Comparison of ENCODE assay signal across 8 cellular contexts in genomic region chr6:131182991-131183425, GRCh38. TPM values are rescaled to one million over a fixed set of nuclear protein-coding genes. Genes with fewer than 3 reads are reported as not detected.
DNase-seq lines count a peak whose midpoint lies in the region; ATAC-seq, FAIRE-seq and TF ChIP-seq lines count a peak whose summit lies in the region.

No MANE protein-coding gene starts in this region.

- POLR2A ChIA-PET in CD4-positive, alpha-beta memory T cell (lab: Charles Lee; ENCODE audit: partially characterized antibody) = interaction anchor here (1.0 to 2.6 kb wide), 11 partner anchors 11 to 447 kb away, joined by 3 to 36 read pairs (median 4); no protein-coding TSS in a partner anchor
- POLR2A ChIA-PET in GM12878 (lab: Charles Lee) = no interaction called here

- no peaks in the 10 kb centered on the region for H3K79me2 ChIP-seq in GM12878 (ENCODE audit: control insufficient read depth, insufficient read depth, low read length)

- peaks cover 6 to 18% (median 11%) of the 10 kb centered on the region in 4 donors for H3K4me1 Mint-ChIP-seq in CD4-positive, alpha-beta memory T cell

- no peaks in the 10 kb centered on the region for H3K27me3 ChIP-seq in CD4-positive, alpha-beta memory T cell (ENCODE audit: insufficient read depth, low read length)
- no peaks in the 10 kb centered on the region for H3K27me3 ChIP-seq in GM12878 (replicated peaks in 1 of 2; ENCODE audit: control insufficient read depth in 2 of 2, insufficient read depth in 2 of 2, low read length in 1 of 2)
- no peaks in the 10 kb centered on the region for H3K27me3 ChIP-seq in liver (ENCODE audit: control insufficient read depth in 4 of 4, insufficient read depth in 4 of 4, low read length in 3 of 4)
- H3K27me3 ChIP-seq in gastrocnemius medialis = no peaks in the 10 kb centered on the region

- H3K9ac ChIP-seq in GM12878 (ENCODE audit: control insufficient read depth, insufficient read depth, low read length) (no peak overlapping the region), liver (ENCODE audit: low read depth in 1 of 2, low read length in 2 of 2) (no peak overlapping the region)

- in situ Hi-C loops in GM12878 (cut with MboI) = no loop called here
- in situ Hi-C loops in gastrocnemius medialis (cut with MboI; ENCODE audit: low sequenced_read_pairs in 4 of 4) = no loop called here

- peaks cover 4 to 20% of the 10 kb centered on the region in 2 donors for H3K36me3 Mint-ChIP-seq in CD4-positive, alpha-beta memory T cell

- H3K4me3 Mint-ChIP-seq in CD4-positive, alpha-beta memory T cell = peak overlapping the region in 7 of 8 donors; percentile 52 to 90 (median 69)

- SMC1A ChIA-PET in GM12878 (lab: Charles Lee; ENCODE audit: uncharacterized antibody, unreplicated experiment) = interaction anchor here (0.8 to 1.7 kb wide), 6 partner anchors 11 to 445 kb away, joined by 3 to 5 read pairs (median 4); partner anchors contain the start of gene MED23

- TF ChIP-seq RAD21 in GM12878 (IDR thresholded peaks at IDR 0.05; ENCODE audit: insufficient read depth, low read depth, low read length) (peak; percentile 39), liver (IDR thresholded peaks at IDR 0.05) (peak; percentile 54 to 62)

- peak; percentile 57 for FAIRE-seq in GM12878 (lab: Jason Lieb, UNC)

- TF ChIP-seq POLR2A in GM12878 (IDR thresholded peaks at IDR 0.05; ENCODE audit: low read depth, low read length) = no peak
- TF ChIP-seq POLR2A in gastrocnemius medialis (IDR thresholded peaks at IDR 0.05) = no peak

- no peak overlapping the region for H2AFZ ChIP-seq in GM12878 (ENCODE audit: control insufficient read depth, low read depth, low read length)

- ATAC-seq in GM21390 (IDR thresholded peaks at IDR 0.05; ENCODE audit: unreplicated experiment) = peak; percentile 64
- peak; percentile 66 for ATAC-seq in GM12878
- no peak for ATAC-seq in gastrocnemius medialis

- CTCF ChIA-PET in CD4-positive, alpha-beta memory T cell (lab: Charles Lee; ENCODE audit: partially characterized antibody) = interaction anchor here (0.7 to 11.2 kb wide), 34 partner anchors 8 to 445 kb away, joined by 3 to 220 read pairs (median 5); partner anchors contain the start of genes EPB41L2 and MED23
- CTCF ChIA-PET in GM12878 (lab: Yijun Ruan, JAX) = interaction anchor here (0.6 to 4.0 kb wide), 6 partner anchors 22 to 868 kb away, joined by 3 to 25 read pairs (median 3); no protein-coding TSS in a partner anchor

- peak overlapping the region in 1 of 2 donors; percentile 36 for H3K4me3 ChIP-seq in CD4-positive, alpha-beta memory T cell (ENCODE audit: low read length in 2 of 2)
- H3K4me3 ChIP-seq in GM12878 (no peak overlapping the region), liver (ENCODE audit: low read depth in 1 of 3, low read length in 3 of 3) (no peak overlapping the region), gastrocnemius medialis (no peak overlapping the region)

- 18% methylated on average over 5 of the region's 5 CpGs for WGBS in GM12878 (ENCODE audit: insufficient coverage, insufficient replicate concordance, low lambda C conversion rate, missing lambda C conversion rate)
- WGBS in liver = 51% methylated on average over 5 of the region's 5 CpGs

- no peaks in the 10 kb centered on the region for H3K36me3 ChIP-seq in CD4-positive, alpha-beta memory T cell (ENCODE audit: insufficient read depth, low read length)
- no peaks in the 10 kb centered on the region for H3K36me3 ChIP-seq in GM12878 (ENCODE audit: control insufficient read depth in 2 of 2, insufficient read depth in 2 of 2, low read length in 1 of 2)
- peaks cover 0 to 13% (median 0%) of the 10 kb centered on the region in 4 donors for H3K36me3 ChIP-seq in liver (ENCODE audit: control insufficient read depth in 4 of 4, insufficient read depth in 3 of 4, low read depth in 1 of 4, low read length in 3 of 4)
- peaks cover 0 to 6% of the 10 kb centered on the region in 2 donors for H3K36me3 ChIP-seq in gastrocnemius medialis

- DNase-seq in CD4-positive, alpha-beta memory T cell = peak; percentile 43 to 57 (median 53)
- DNase-seq in NOMO-1 treated with DMSO at 0.1 percent for 48 hours (lab: John Stamatoyannopoulos, UW; ENCODE audit: unreplicated experiment) = peak; percentile 40
- no peak for DNase-seq in GM12878 (ENCODE audit: low read depth, low spot score)
- DNase-seq in NCI-H345 (lab: John Stamatoyannopoulos, UW) = no peak
- DNase-seq in gastrocnemius medialis = no peak
- DNase-seq in epidermal melanocyte (ENCODE audit: insufficient read length, low spot score) = no peak

- H4K20me1 ChIP-seq in GM12878 (ENCODE audit: control insufficient read depth, insufficient read depth) = no peaks in the 10 kb centered on the region

- H3K9me3 ChIP-seq in CD4-positive, alpha-beta memory T cell (ENCODE audit: control insufficient read depth in 1 of 2, low read length in 2 of 2) = no peaks in the 10 kb centered on the region
- H3K9me3 ChIP-seq in GM12878 (replicated peaks; ENCODE audit: control insufficient read depth, insufficient read depth, low read length) = no peaks in the 10 kb centered on the region
- H3K9me3 ChIP-seq in liver (ENCODE audit: control insufficient read depth in 4 of 4, low read length in 3 of 4) = no peaks in the 10 kb centered on the region
- H3K9me3 ChIP-seq in gastrocnemius medialis = no peaks in the 10 kb centered on the region

- RAD21 ChIA-PET in GM12878 (lab: Charles Lee; ENCODE audit: unreplicated experiment) = interaction anchor here (1.2 kb wide), 1 partner anchor 351 kb away, joined by 3 read pairs; no protein-coding TSS in a partner anchor

- H3K27ac Mint-ChIP-seq in CD4-positive, alpha-beta memory T cell = peak overlapping the region; percentile 25 to 96 (median 88)

- no peak overlapping the region for H3K4me2 ChIP-seq in GM12878 (ENCODE audit: control insufficient read depth, insufficient read depth)

- intact Hi-C loops in CD4-positive, alpha-beta memory T cell (cut with micrococcal nuclease) = loop anchor here (1.0 kb wide), 4 partner anchors 16 to 445 kb away; partner anchors contain the start of gene MED23
- intact Hi-C loops in GM12878 (cut with micrococcal nuclease; ENCODE audit: unreplicated experiment) = no loop called here
- intact Hi-C loops in gastrocnemius medialis (cut with DNase I; ENCODE audit: low total_unique reads) = no loop called here

- no peaks in the 10 kb centered on the region for H3K27me3 Mint-ChIP-seq in CD4-positive, alpha-beta memory T cell

- TF ChIP-seq CTCF in GM12878 (IDR thresholded peaks at IDR 0.05 in 2 of 3, conservative IDR thresholded peaks at IDR 0.05 in 1 of 3; ENCODE audit: control insufficient read depth in 2 of 3, extremely low read depth in 1 of 3, insufficient read depth in 1 of 3, low read depth in 3 of 3, low read length in 3 of 3) (peak; percentile 19 to 45 (median 27); a peak in 3 of 6 replicates), liver (IDR thresholded peaks at IDR 0.05; ENCODE audit: low read depth, low read length, missing input control) (peak; percentile 34), gastrocnemius medialis (IDR thresholded peaks at IDR 0.05 in 4 of 5, conservative IDR thresholded peaks at IDR 0.05 in 1 of 5) (no peak)

- peaks cover 10% of the 10 kb centered on the region for H3K4me1 ChIP-seq in CD4-positive, alpha-beta memory T cell (ENCODE audit: insufficient read depth, low read length)
- H3K4me1 ChIP-seq in GM12878 (ENCODE audit: control insufficient read depth, insufficient read depth, low read length) = no peaks in the 10 kb centered on the region
- H3K4me1 ChIP-seq in liver (ENCODE audit: control insufficient read depth in 4 of 4, insufficient read depth in 4 of 4, low read length in 3 of 4) = no peaks in the 10 kb centered on the region
- H3K4me1 ChIP-seq in gastrocnemius medialis = no peaks in the 10 kb centered on the region

- no peaks in the 10 kb centered on the region for H3K9me3 Mint-ChIP-seq in CD4-positive, alpha-beta memory T cell

- TF ChIP-seq EP300 in GM12878 (IDR thresholded peaks at IDR 0.05; ENCODE audit: borderline replicate concordance in 1 of 2, control insufficient read depth in 1 of 2, low read depth in 2 of 2, low read length in 2 of 2) = no peak

- H3K27ac ChIP-seq in CD4-positive, alpha-beta memory T cell (ENCODE audit: low read depth, low read length) = no peak overlapping the region
- H3K27ac ChIP-seq in GM12878 (ENCODE audit: control insufficient read depth, insufficient read depth) (no peak overlapping the region), liver (ENCODE audit: low read depth in 1 of 2, low read length in 2 of 2) (no peak overlapping the region), gastrocnemius medialis (no peak overlapping the region)

- no TSS peak for BruUV-seq in GM12878 (replicated peaks; lab: Mats Ljungman, UMichigan)

TF ChIP-seq in GM12878, 131 proteins besides CTCF, POLR2A, EP300 and RAD21 (continues in another document):
- TF ChIP-seq BACH1 (IDR thresholded peaks at IDR 0.05; ENCODE audit: borderline replicate concordance) (no peak), GATAD2B (conservative IDR thresholded peaks at IDR 0.05; ENCODE audit: low read depth) (no peak), HDGF (IDR thresholded peaks at IDR 0.05) (no peak)

TF ChIP-seq in liver, 16 proteins besides CTCF, POLR2A, EP300 and RAD21 (continues in another document):
- no peak for TF ChIP-seq HNF4G (IDR thresholded peaks at IDR 0.05)
- no peak for TF ChIP-seq MAX (IDR thresholded peaks at IDR 0.05)

RNA-seq across cellular contexts. Expression of gene AKAP7, which starts 47.7 kb away (rescaled TPM):
- total RNA-seq in CD4-positive, alpha-beta memory T cell = 10 to 100 TPM; 15.4 to 16.2 TPM
- polyA plus RNA-seq in CD4-positive, alpha-beta memory T cell = 10 to 100 TPM; 14.5 to 19.0 TPM
- total RNA-seq in GM12878 (2013; cell fraction: nucleolus; rRNA removed) = 0.40 TPM in 1 of 2 replicates, not detected in the other
- total RNA-seq in GM12878 (2014; rRNA removed) = 0.06 and 0.22 TPM in 2 replicates
- total RNA-seq in GM12878 (2014; rRNA removed; fragmentation: Illumina TruSeq; extraction: Trizol) = 0.37 and 0.58 TPM in 2 replicates
- total RNA-seq in GM12878 (2021) = 0.21 and 0.33 TPM in 2 replicates
- 0.12 TPM for polyA plus RNA-seq in GM12878 (2011; ENCODE audit: low read depth)
- polyA plus RNA-seq in GM12878 (2011; rRNA removed) = 0.12 and 0.40 TPM in 2 replicates
- polyA plus RNA-seq in GM12878 (2011; cell fraction: cytosol; rRNA removed) = 0.03 TPM in 1 of 2 replicates, not detected in the other
- not detected in 2 replicates for polyA plus RNA-seq in GM12878 (2011; cell fraction: nucleus; rRNA removed)
- polyA plus RNA-seq in GM12878 (2012) = 0.37 and 0.51 TPM in 2 replicates
- polyA plus RNA-seq in GM12878 (2014; fragmentation: Illumina TruSeq; extraction: Trizol) = 0.28 and 1.1 TPM in 2 replicates
- polyA plus RNA-seq in GM12878 (2014; fragmentation: Nextera tagmentation; extraction: Ambion mirVana) = under 1 TPM; 0.32 to 0.38 TPM
- polyA plus RNA-seq in GM12878 (2014; rRNA removed) = 0.20 and 0.28 TPM in 2 replicates
- under 1 TPM in 1 of 2 experiments, not detected in 1; 0.21 TPM for polyA plus RNA-seq in GM12878 (2016; fragmentation: Nextera tagmentation; extraction: Ambion mirVana)
- polyA minus RNA-seq in GM12878 (2011; rRNA and poly(A)+ RNA removed) = 0.51 TPM in 1 of 2 replicates, not detected in the other
- polyA minus RNA-seq in GM12878 (2011; cell fraction: cytosol; rRNA and poly(A)+ RNA removed) = not detected in 2 replicates
- not detected in 2 replicates for polyA minus RNA-seq in GM12878 (2011; cell fraction: nucleus; rRNA and poly(A)+ RNA removed)
- total RNA-seq in liver = 10 to 100 TPM; 24.7 to 25.4 TPM
- 10 to 100 TPM in 1 of 2 donors, 1 to 10 TPM in 1; 7.9 to 10.7 TPM for polyA plus RNA-seq in liver
- total RNA-seq in gastrocnemius medialis = 10 to 100 TPM in 1 of 4 donors, 1 to 10 TPM in 3; 5.2 to 14.6 (median 7.5) TPM

Comparison
In these comparisons a context has a peak if more than half of its experiments do, and no peak if none do; other contexts are left out.
1. DNase-seq: peak in CD4-positive, alpha-beta memory T cell (5 of 5) and NOMO-1 treated with DMSO at 0.1 percent for 48 hours (single experiment); none in GM12878 (single experiment), NCI-H345 (single experiment), gastrocnemius medialis (0 of 2) and epidermal melanocyte (single experiment).
2. ATAC-seq: peak in GM21390 (single experiment) and GM12878 (single experiment); none in gastrocnemius medialis (0 of 2).
3. CTCF ChIP-seq: peak in GM12878 (3 of 3) and liver (single experiment); none in gastrocnemius medialis (0 of 5).